23 cellular contexts compared by ENCODE assay signal in genomic region chr3:159807137-159808028, GRCh38. TPM values are rescaled to one million over a fixed set of nuclear protein-coding genes. Genes with fewer than 3 reads are reported as not detected.
DNase-seq lines count a peak whose midpoint lies in the region; ATAC-seq and TF ChIP-seq lines count a peak whose summit lies in the region.
"Had no signal": no experiment of that assay in that cellular context is flagged by ENCODE, and none has a peak within 500 bp of the region (broad histone marks: within the 10 kb centered on the region; RNA-seq: fewer than 3 reads in every experiment).

No MANE protein-coding gene starts in this region.

- no peaks in the 10 kb centered on the region for H3K27me3 ChIP-seq in esophagus muscularis mucosa
- no peaks in the 10 kb centered on the region for H3K27me3 ChIP-seq in sigmoid colon
- H3K27me3 ChIP-seq: ascending aorta had no signal

- TF ChIP-seq POLR2A in esophagus muscularis mucosa (IDR thresholded peaks at IDR 0.05; ENCODE audit: low read depth) = no peak
- no peak for TF ChIP-seq POLR2A in sigmoid colon (IDR thresholded peaks at IDR 0.05)

- peak overlapping the region; percentile 40; the same call in 1 of the 2 replicates for H3K27ac Mint-ChIP-seq in HFFc6
- H3K27ac Mint-ChIP-seq in activated CD8-positive, alpha-beta memory T cell treated with anti-CD3 and anti-CD28 coated beads, Interleukin-2, amount 10 ng/mL, durations not matched to agents 7 days and 5 days = no peak overlapping the region
- H3K27ac Mint-ChIP-seq: activated naive CD4-positive, alpha-beta T cell treated with anti-CD3 and anti-CD28 coated beads, Interleukin-2, amount 50 U/mL, for 72 hours; CD4-positive, CD25-positive, alpha-beta regulatory T cell; immature natural killer cell; natural killer cell treated with Interleukin-12 subunit alpha and Interleukin-12 subunit beta and Interleukin-15 and Interleukin-18, amount 100 ng/mL, for 72 hours; WTC11 had no signal

- no peaks in the 10 kb centered on the region; the same call in 1 of the 2 replicates for H3K27me3 Mint-ChIP-seq in HFFc6 (ENCODE audit: insufficient read depth)
- H3K27me3 Mint-ChIP-seq in activated CD8-positive, alpha-beta memory T cell treated with anti-CD3 and anti-CD28 coated beads, Interleukin-2, amount 10 ng/mL, durations not matched to agents 7 days and 5 days = peaks cover 10% of the 10 kb centered on the region
- H3K27me3 Mint-ChIP-seq: CD4-positive, CD25-positive, alpha-beta regulatory T cell; natural killer cell treated with Interleukin-12 subunit alpha and Interleukin-12 subunit beta and Interleukin-15 and Interleukin-18, amount 100 ng/mL, for 72 hours had no signal

- no peaks in the 10 kb centered on the region for H3K36me3 ChIP-seq in esophagus muscularis mucosa
- no peaks in the 10 kb centered on the region for H3K36me3 ChIP-seq in sigmoid colon
- H3K36me3 ChIP-seq: ascending aorta had no signal

- intact Hi-C loops in esophagus muscularis mucosa (cut with DNase I) = loop anchor here (2.0 to 5.0 kb wide), 2 partner anchors 195 to 547 kb away; no protein-coding TSS in a partner anchor
- intact Hi-C loops in sigmoid colon (cut with DNase I) = loop anchor here (5.0 to 10.0 kb wide), 4 partner anchors 130 to 587 kb away; partner anchors contain the start of genes IFT80 and SMC4

- TF ChIP-seq EP300 in esophagus muscularis mucosa (IDR thresholded peaks at IDR 0.05) = no peak
- no peak for TF ChIP-seq EP300 in sigmoid colon (IDR thresholded peaks at IDR 0.05)

- in situ Hi-C loops in ACHN (cut with HindIII; ENCODE audit: low pct_ligation_motif_present, low pct_unique_long_range_greater_than_20kb, low sequenced_read_pairs) = no loop called here

- no peak for DNase-seq in HFFc6
- DNase-seq in NCI-H774 (lab: John Stamatoyannopoulos, UW) = peak; percentile 20
- DNase-seq in esophagus muscularis mucosa (ENCODE audit: extremely low spot score) = peak; percentile 34
- DNase-seq in sigmoid colon = no peak
- DNase-seq in activated CD8-positive, alpha-beta memory T cell treated with anti-CD3 and anti-CD28 coated beads, Interleukin-2, amount 10 ng/mL, durations not matched to agents 7 days and 5 days = no peak
- no peak for DNase-seq in HK-2 (ENCODE audit: unreplicated experiment)
- no peak for DNase-seq in ACHN
- DNase-seq: activated CD4-positive, alpha-beta T cell treated with anti-CD3 and anti-CD28 coated beads, Interleukin-2, amount 50 U/mL, for 1 hour; activated CD8-positive, alpha-beta memory T cell treated with anti-CD3 and anti-CD28 coated beads, Interleukin-2, amount 50 U/mL, for 4 hours; CD4-positive, CD25-positive, alpha-beta regulatory T cell; immature natural killer cell; NCI-H1436; NCI-H82; OCI-M1; SHP77; stimulated activated CD4-positive, alpha-beta T cell treated with anti-CD3 and anti-CD28 coated beads, Interleukin-4, amount 100 ng/mL, for 4 hours; stimulated activated naive CD4-positive, alpha-beta T cell; T-helper 9 cell had no signal

- H3K27ac ChIP-seq in esophagus muscularis mucosa (replicated peaks in 1 of 4) (peak overlapping the region; percentile 6 to 81 (median 48)), sigmoid colon (peak overlapping the region in 3 of 4 donors; percentile 81 to 90 (median 85))
- H3K27ac ChIP-seq: epithelial cell of prostate had no signal

- no peaks in the 10 kb centered on the region for H3K9me3 ChIP-seq in esophagus muscularis mucosa
- no peaks in the 10 kb centered on the region for H3K9me3 ChIP-seq in sigmoid colon
- H3K9me3 ChIP-seq: ascending aorta had no signal

- peaks cover 5% of the 10 kb centered on the region; the same call in 1 of the 2 replicates for H3K36me3 Mint-ChIP-seq in HFFc6 (ENCODE audit: low read depth)
- no peaks in the 10 kb centered on the region for H3K36me3 Mint-ChIP-seq in activated CD8-positive, alpha-beta memory T cell treated with anti-CD3 and anti-CD28 coated beads, Interleukin-2, amount 10 ng/mL, durations not matched to agents 7 days and 5 days
- H3K36me3 Mint-ChIP-seq: activated naive CD4-positive, alpha-beta T cell treated with anti-CD3 and anti-CD28 coated beads, Interleukin-2, amount 50 U/mL, for 72 hours; CD4-positive, CD25-positive, alpha-beta regulatory T cell; immature natural killer cell; natural killer cell treated with Interleukin-12 subunit alpha and Interleukin-12 subunit beta and Interleukin-15 and Interleukin-18, amount 100 ng/mL, for 72 hours; WTC11 had no signal

- TF ChIP-seq CTCF in HFFc6 (IDR thresholded peaks at IDR 0.05) (no peak), esophagus muscularis mucosa (IDR thresholded peaks at IDR 0.05) (no peak), sigmoid colon (IDR thresholded peaks at IDR 0.05) (no peak)

- CTCF ChIA-PET in activated CD8-positive, alpha-beta memory T cell treated with anti-CD3 and anti-CD28 coated beads, Interleukin-2, amount 10 ng/mL, durations not matched to agents 7 days and 5 days (lab: Charles Lee) = interaction anchor here (1.4 kb wide), 1 partner anchor 19 kb away, joined by 3 read pairs; no protein-coding TSS in a partner anchor

- peaks cover 69% of the 10 kb centered on the region for H3K4me1 Mint-ChIP-seq in HFFc6 (ENCODE audit: low read depth)
- H3K4me1 Mint-ChIP-seq in activated CD8-positive, alpha-beta memory T cell treated with anti-CD3 and anti-CD28 coated beads, Interleukin-2, amount 10 ng/mL, durations not matched to agents 7 days and 5 days = no peaks in the 10 kb centered on the region
- H3K4me1 Mint-ChIP-seq: CD4-positive, CD25-positive, alpha-beta regulatory T cell; immature natural killer cell had no signal

- WGBS in esophagus muscularis mucosa = 69% methylated on average over 3 of the region's 3 CpGs
- WGBS in sigmoid colon, 2 donors = 57 to 83% methylated on average over 3 of the region's 3 CpGs

- no peak for ATAC-seq in activated CD8-positive, alpha-beta memory T cell treated with anti-CD3 and anti-CD28 coated beads, Interleukin-2, amount 10 ng/mL, durations not matched to agents 7 days and 5 days
- ATAC-seq: activated naive CD4-positive, alpha-beta T cell treated with anti-CD3 and anti-CD28 coated beads, Interleukin-2, amount 50 U/mL, for 72 hours; natural killer cell treated with Interleukin-12 subunit alpha and Interleukin-12 subunit beta and Interleukin-15 and Interleukin-18, amount 100 ng/mL, for 72 hours; WTC11 had no signal

- H3K4me3 Mint-ChIP-seq in HFFc6 = no peak overlapping the region
- H3K4me3 Mint-ChIP-seq in activated CD8-positive, alpha-beta memory T cell treated with anti-CD3 and anti-CD28 coated beads, Interleukin-2, amount 10 ng/mL, durations not matched to agents 7 days and 5 days = no peak overlapping the region
- H3K4me3 Mint-ChIP-seq: CD4-positive, CD25-positive, alpha-beta regulatory T cell; immature natural killer cell; natural killer cell treated with Interleukin-12 subunit alpha and Interleukin-12 subunit beta and Interleukin-15 and Interleukin-18, amount 100 ng/mL, for 72 hours; WTC11 had no signal

- H3K4me1 ChIP-seq in esophagus muscularis mucosa (peaks cover 28 to 69% (median 65%) of the 10 kb centered on the region in 4 donors), sigmoid colon (peaks cover 0 to 60% (median 48%) of the 10 kb centered on the region in 4 donors)

- no peaks in the 10 kb centered on the region for H3K9me3 Mint-ChIP-seq in HFFc6
- H3K9me3 Mint-ChIP-seq in activated CD8-positive, alpha-beta memory T cell treated with anti-CD3 and anti-CD28 coated beads, Interleukin-2, amount 10 ng/mL, durations not matched to agents 7 days and 5 days (ENCODE audit: low read depth) = no peaks in the 10 kb centered on the region
- H3K9me3 Mint-ChIP-seq: activated naive CD4-positive, alpha-beta T cell treated with anti-CD3 and anti-CD28 coated beads, Interleukin-2, amount 50 U/mL, for 72 hours; immature natural killer cell; natural killer cell treated with Interleukin-12 subunit alpha and Interleukin-12 subunit beta and Interleukin-15 and Interleukin-18, amount 100 ng/mL, for 72 hours; WTC11 had no signal

- H3K4me3 ChIP-seq in esophagus muscularis mucosa (no peak overlapping the region), sigmoid colon (no peak overlapping the region)
- H3K4me3 ChIP-seq: ascending aorta had no signal

RNA-seq across cellular contexts. Expression of gene SCHIP1, which starts 32.3 kb away (rescaled TPM):
- 1 to 10 TPM; 1.1 to 8.1 (median 2.2) TPM for total RNA-seq in HFFc6 (2021; fragmentation: NEBNext Ultra II Directional; extraction: Animal tissue kit (Norgen Biotek cat#: 25700))
- total RNA-seq in esophagus muscularis mucosa = 10 to 100 TPM; 10.8 to 23.5 (median 14.3) TPM
- total RNA-seq in sigmoid colon = 10 to 100 TPM; 19.9 to 44.1 (median 31.3) TPM
- polyA plus RNA-seq in sigmoid colon = 1 to 10 TPM in 2 of 3 donors, not detected in 1; 1.8 to 4.1 TPM
- under 1 TPM; 0.23 to 0.41 TPM for total RNA-seq in activated CD8-positive, alpha-beta memory T cell treated with anti-CD3 and anti-CD28 coated beads, Interleukin-2, amount 10 ng/mL, durations not matched to agents 7 days and 5 days
- total RNA-seq: activated naive CD4-positive, alpha-beta T cell treated with anti-CD3 and anti-CD28 coated beads, Interleukin-2, amount 50 U/mL, for 72 hours; CD4-positive, CD25-positive, alpha-beta regulatory T cell; natural killer cell treated with Interleukin-12 subunit alpha and Interleukin-12 subunit beta and Interleukin-15 and Interleukin-18, amount 100 ng/mL, for 72 hours had no signal
- polyA plus RNA-seq: CD4-positive, CD25-positive, alpha-beta regulatory T cell; immature natural killer cell had no signal

Comparison
In these comparisons a context has a peak if more than half of its experiments do, and no peak if none do; other contexts are left out.
1. DNase-seq: peak in NCI-H774 (single experiment) and esophagus muscularis mucosa (single experiment); none in HFFc6 (single experiment), sigmoid colon (single experiment), activated CD8-positive, alpha-beta memory T cell treated with anti-CD3 and anti-CD28 coated beads, Interleukin-2, amount 10 ng/mL, durations not matched to agents 7 days and 5 days (single experiment), HK-2 (single experiment) and ACHN (single experiment).